ENCODE assay signal across 12 cellular contexts in genomic region chr14:93549578-93549977, GRCh38.
"Had no signal": no experiment of that assay in that cellular context is flagged by ENCODE, and none has a peak within 500 bp of the region (broad histone marks: within the 10 kb centered on the region; RNA-seq: fewer than 3 reads in every experiment).

No MANE protein-coding gene starts in this region.

- DNase-seq: activated CD4-positive, alpha-beta T cell treated with anti-CD3 and anti-CD28 coated beads for 48 hours; activated naive CD4-positive, alpha-beta T cell treated with anti-CD3 and anti-CD28 coated beads for 36 hours; effector CD4-positive, alpha-beta T cell; gastrocnemius medialis; ovary; sigmoid colon; stimulated activated CD4-positive, alpha-beta T cell treated with anti-CD3 and anti-CD28 coated beads, Interleukin-2, amount 100 ng/mL, for 48 hours; stimulated activated naive CD4-positive, alpha-beta T cell treated with Interleukin-2 at 50 U/mL for 16 hours; upper lobe of left lung had no signal

- H3K36me3 ChIP-seq: cardiac muscle cell, gastrocnemius medialis, ovary, sigmoid colon, suprapubic skin, upper lobe of left lung had no signal

- H3K27me3 ChIP-seq: cardiac muscle cell, gastrocnemius medialis, ovary, sigmoid colon, suprapubic skin, upper lobe of left lung had no signal

- FAIRE-seq: astrocyte had no signal

- H3K4me3 ChIP-seq: cardiac muscle cell, gastrocnemius medialis, ovary, sigmoid colon, suprapubic skin, upper lobe of left lung had no signal
